ENCODE assay signal across 8 cellular contexts in the genomic region with DNA sequence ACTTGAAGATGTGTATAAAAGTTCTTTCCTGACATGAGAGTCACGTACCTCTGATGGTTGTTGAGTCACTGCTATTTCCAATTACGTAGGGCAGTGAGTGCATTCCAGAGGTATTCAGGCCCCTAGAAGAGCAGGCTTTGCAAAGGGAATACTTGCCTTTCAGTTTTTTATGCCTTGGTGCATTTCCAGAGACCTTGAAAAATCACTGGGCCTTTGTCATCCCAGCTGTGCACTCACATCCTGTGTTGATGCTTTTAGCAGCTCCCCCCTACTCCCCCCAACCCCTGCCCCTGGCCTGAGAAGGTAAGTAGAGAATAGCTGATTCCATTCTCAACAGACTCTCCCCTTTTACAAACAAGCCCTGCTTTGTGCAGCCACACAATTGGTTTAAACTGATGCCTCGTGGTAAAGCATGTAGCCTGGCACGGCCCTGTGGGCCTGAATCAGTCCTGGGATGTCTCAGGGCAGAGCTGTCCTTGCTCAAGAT.
DNase-seq lines count a peak whose midpoint lies in the region; ATAC-seq, FAIRE-seq and TF ChIP-seq lines count a peak whose summit lies in the region.

No MANE protein-coding gene starts in this region.

- H3K18ac ChIP-seq in mesendoderm (ENCODE audit: low read length), result no peak overlapping the region

- peaks cover 2% of the 10 kb centered on the region for H3K79me1 ChIP-seq in mesendoderm (ENCODE audit: low read length)

- no peaks in the 10 kb centered on the region for H3K36me3 ChIP-seq in mesendoderm (ENCODE audit: control insufficient read depth, insufficient read depth, low read length)

- no peaks in the 10 kb centered on the region for H3K36me3 Mint-ChIP-seq in CD4-positive, alpha-beta T cell (ENCODE audit: low read depth)

- H3K9ac ChIP-seq in mesendoderm (ENCODE audit: low read length), result no peak overlapping the region

- no peak for ATAC-seq in CD4-positive, alpha-beta T cell (ENCODE audit: poor library complexity)

- H2BK15ac ChIP-seq in mesendoderm (replicated peaks; ENCODE audit: low read depth), result no peak overlapping the region

- H3K4me1 Mint-ChIP-seq in CD4-positive, alpha-beta T cell (ENCODE audit: low read depth), result no peaks in the 10 kb centered on the region

- H3K27ac ChIP-seq in dorsolateral prefrontal cortex (peak overlapping the region; percentile 60 to 96 (median 91)), mesendoderm (ENCODE audit: low read depth, low read length) (no peak overlapping the region)
- H3K27ac ChIP-seq in CD4-positive, alpha-beta T cell (ENCODE audit: low read depth, low read length), result no peak overlapping the region

- no peaks in the 10 kb centered on the region for H3K79me2 ChIP-seq in mesendoderm (ENCODE audit: control insufficient read depth, insufficient read depth, low read length)

- no peaks in the 10 kb centered on the region for H3K4me1 ChIP-seq in mesendoderm (ENCODE audit: control insufficient read depth, low read depth, low read length)

- H3K23ac ChIP-seq in mesendoderm (ENCODE audit: low read length), result no peak overlapping the region

- TF ChIP-seq CTCF in dorsolateral prefrontal cortex (IDR thresholded peaks at IDR 0.05 in 54 of 56, conservative IDR thresholded peaks at IDR 0.05 in 2 of 56; ENCODE audit: low read depth in 1 of 56, partially characterized antibody in 56 of 56) (peak in 2 of 56 donors; percentile 8 to 18), D721Med (IDR thresholded peaks at IDR 0.05; ENCODE audit: insufficient read depth, missing control alignments) (no peak)
- no peak for TF ChIP-seq CTCF in CD4-positive, alpha-beta T cell (IDR thresholded peaks at IDR 0.05)

- no peak overlapping the region for H3K4me2 ChIP-seq in mesendoderm (ENCODE audit: low read length)

- H3K4me3 Mint-ChIP-seq in CD4-positive, alpha-beta T cell, result no peak overlapping the region

- H3K4me3 ChIP-seq in dorsolateral prefrontal cortex (peak overlapping the region in 2 of 59 donors; percentile 3 to 5), mesendoderm (ENCODE audit: low read length) (no peak overlapping the region)

- intact Hi-C loops in dorsolateral prefrontal cortex (cut with DNase I), result no loop called here
- intact Hi-C loops in CD4-positive, alpha-beta T cell (cut with DNase I, micrococcal nuclease), result no loop called here

- CTCF ChIA-PET in CD4-positive, alpha-beta T cell (lab: Charles Lee), result no interaction called here

- H4K5ac ChIP-seq in mesendoderm (ENCODE audit: low read length), result no peak overlapping the region

- H2BK120ac ChIP-seq in mesendoderm (ENCODE audit: low read depth, low read length), result no peak overlapping the region

- DNase-seq in A172 (ENCODE audit: low spot score), result peak; percentile 87
- DNase-seq in LHCN-M2 (ENCODE audit: low read depth), result peak; percentile 95
- peak in 9 of 10 donors; percentile 46 to 81 (median 65) for DNase-seq in dorsolateral prefrontal cortex
- peak; percentile 62 for DNase-seq in mesendoderm
- no peak for DNase-seq in D721Med (ENCODE audit: insufficient read length, low spot score)
- DNase-seq in NCI-H82 treated with DMSO at 0.1 percent for 48 hours (lab: John Stamatoyannopoulos, UW; ENCODE audit: unreplicated experiment), result no peak
- no peak for DNase-seq in mucosa of gallbladder (ENCODE audit: low spot score)
- no peak for DNase-seq in CD4-positive, alpha-beta T cell

- no peak overlapping the region for H4K8ac ChIP-seq in mesendoderm (ENCODE audit: low read depth, low read length)

- no CpG with 5 or more reads among the region's 4 CpGs for WGBS in mesendoderm (ENCODE audit: extremely low coverage, insufficient coverage, low lambda C conversion rate)

- H3K56ac ChIP-seq in mesendoderm (ENCODE audit: low read length), result no peak overlapping the region

- H2AK5ac ChIP-seq in mesendoderm (ENCODE audit: low read length), result no peak overlapping the region

- POLR2A ChIA-PET in CD4-positive, alpha-beta T cell (lab: Charles Lee), result no interaction called here

- H3K27me3 Mint-ChIP-seq in CD4-positive, alpha-beta T cell, result peaks cover 6% of the 10 kb centered on the region

- no peaks in the 10 kb centered on the region for H3K9me3 ChIP-seq in CD4-positive, alpha-beta T cell (ENCODE audit: control insufficient read depth, low read length)

- H3K4ac ChIP-seq in mesendoderm (ENCODE audit: low read depth, low read length), result no peak overlapping the region

- H3K27ac Mint-ChIP-seq in CD4-positive, alpha-beta T cell, result no peak overlapping the region

- no peak for FAIRE-seq in D721Med (lab: Jason Lieb, UNC)

- H3K9me3 Mint-ChIP-seq in CD4-positive, alpha-beta T cell, result no peaks in the 10 kb centered on the region

- no peak overlapping the region for H2BK5ac ChIP-seq in mesendoderm (ENCODE audit: low read length)

- H3K27me3 ChIP-seq in dorsolateral prefrontal cortex (no peaks in the 10 kb centered on the region), mesendoderm (ENCODE audit: insufficient read depth, low read length, poor library complexity) (no peaks in the 10 kb centered on the region)
- H3K27me3 ChIP-seq in CD4-positive, alpha-beta T cell (ENCODE audit: control insufficient read depth, insufficient read depth, low read length), result no peaks in the 10 kb centered on the region

Comparison
In these comparisons a context has a peak if more than half of its experiments do, and no peak if none do; other contexts are left out.
1. DNase-seq: peak in A172 (single experiment), LHCN-M2 (single experiment), dorsolateral prefrontal cortex (9 of 10) and mesendoderm (single experiment); none in D721Med (single experiment), NCI-H82 treated with DMSO at 0.1 percent for 48 hours (single experiment), mucosa of gallbladder (single experiment) and CD4-positive, alpha-beta T cell (0 of 10).
2. H3K27ac ChIP-seq: peak in dorsolateral prefrontal cortex (59 of 59); none in mesendoderm (single experiment) and CD4-positive, alpha-beta T cell (single experiment).